ENCODE assay signal across 2 cellular contexts in the genomic region with DNA sequence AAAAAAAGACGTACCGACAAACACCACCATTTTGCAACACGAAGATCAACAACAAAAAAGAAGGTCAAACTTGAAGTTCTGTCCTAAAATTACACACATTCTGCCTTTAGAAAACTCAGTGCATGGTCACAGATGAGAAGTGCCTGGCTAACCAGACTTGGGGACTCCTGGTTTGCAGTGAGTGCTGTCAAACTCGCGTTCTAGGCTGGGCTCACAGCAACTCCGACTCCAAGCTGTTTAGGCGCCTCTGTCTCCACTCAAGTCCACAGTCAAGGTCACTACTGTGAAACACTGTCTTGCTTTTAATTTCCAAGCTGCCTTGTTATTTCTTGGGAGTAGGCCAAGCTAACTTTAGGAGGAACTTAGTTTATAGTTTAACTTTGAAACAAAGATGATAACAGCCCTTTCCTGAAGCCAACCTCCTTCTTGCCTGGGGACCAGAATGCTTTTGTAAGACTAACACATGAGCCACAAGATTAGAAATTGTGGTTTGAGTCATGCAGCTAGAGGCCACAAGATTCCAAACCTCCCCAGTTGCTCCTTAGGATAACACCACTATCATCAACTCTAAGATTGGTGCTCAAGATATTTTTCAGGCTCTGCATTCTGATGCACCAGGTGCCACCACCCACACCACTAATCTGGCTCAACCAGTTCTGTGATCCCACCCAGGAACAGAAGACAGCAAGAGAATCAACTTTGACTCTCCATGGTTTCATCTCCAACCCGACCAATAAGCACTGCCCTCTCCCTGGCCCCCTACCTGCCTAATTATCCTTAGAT.
A peak's percentile ranks its signal among the peaks of the same experiment; 100 is the strongest.
TF ChIP-seq lines count a peak whose summit lies in the region.

No MANE protein-coding gene starts in this region.

TF ChIP-seq in IMR-90, 13 proteins besides CTCF, POLR2A, EP300 and RAD21:
- peak; percentile 24; the same call in 1 of the 2 replicates for TF ChIP-seq CEBPB (IDR thresholded peaks at IDR 0.05; ENCODE audit: low read depth, low read length)
- no peak for TF ChIP-seq NFE2L2 (IDR thresholded peaks at IDR 0.05; ENCODE audit: low read depth, low read length)
- TF ChIP-seq FOS (IDR thresholded peaks at IDR 0.05; ENCODE audit: low read depth, low read length) = no peak
TF ChIP-seq in IMR-90: peak in this region for 1.

TF ChIP-seq in GM12878, 131 proteins besides CTCF, POLR2A, EP300 and RAD21:
- TF ChIP-seq FOXK2 (IDR thresholded peaks at IDR 0.05) = no peak
- TF ChIP-seq CHD4 (IDR thresholded peaks at IDR 0.05) = no peak
- no peak for TF ChIP-seq PAX5 (IDR thresholded peaks at IDR 0.05; ENCODE audit: borderline replicate concordance, low read depth, low read length)
- TF ChIP-seq MXI1 (IDR thresholded peaks at IDR 0.05; ENCODE audit: low read depth, low read length) = no peak
- no peak for TF ChIP-seq CHD2 (IDR thresholded peaks at IDR 0.05; ENCODE audit: borderline replicate concordance, low read depth, low read length)
- no peak for TF ChIP-seq RAD51 (IDR thresholded peaks at IDR 0.05)
- no peak for TF ChIP-seq MAX (IDR thresholded peaks at IDR 0.05; ENCODE audit: low read depth, low read length)
- no peak for TF ChIP-seq SMAD1 (IDR thresholded peaks at IDR 0.05; ENCODE audit: low read depth, partially characterized antibody)
- no peak for TF ChIP-seq CREB1 (IDR thresholded peaks at IDR 0.05; ENCODE audit: low read depth)
